ENCODE assay signal across 1 cellular context in genomic region chr19:35862528-35862927, GRCh38.
TF ChIP-seq lines count a peak whose summit lies in the region.

No MANE protein-coding gene starts in this region.

TF ChIP-seq in HEK293, 187 proteins besides CTCF, POLR2A, EP300 and RAD21 (continued from another document):
- no peak for TF ChIP-seq ZNF645 (tag by site-specific recombination; IDR thresholded peaks at IDR 0.05)
- no peak for TF ChIP-seq ZNF561 (tag by site-specific recombination; IDR thresholded peaks at IDR 0.05; ENCODE audit: borderline replicate concordance)
